In genomic region chr17:37047631-37048104, GRCh38 we compare ENCODE assay signal across 8 cellular contexts.
DNase-seq lines count a peak whose midpoint lies in the region; ATAC-seq and TF ChIP-seq lines count a peak whose summit lies in the region.

No MANE protein-coding gene starts in this region.

- no peak for ATAC-seq in GM18861 (IDR thresholded peaks at IDR 0.05; ENCODE audit: unreplicated experiment)

- peaks cover 6% of the 10 kb centered on the region for H3K4me1 Mint-ChIP-seq in chondrocyte (ENCODE audit: low read depth)

- no peaks in the 10 kb centered on the region for H3K9me3 Mint-ChIP-seq in chondrocyte (ENCODE audit: low read depth)

- H3K27me3 Mint-ChIP-seq in chondrocyte (ENCODE audit: low read depth): no peaks in the 10 kb centered on the region

- no peak overlapping the region for H3K4me3 ChIP-seq in HFF-Myc (replicated peaks; ENCODE audit: low read depth, low read length)

- peak; percentile 67 to 74 for DNase-seq in AML-193 (lab: John Stamatoyannopoulos, UW)
- DNase-seq in HFF-Myc (ENCODE audit: extremely low read depth, low read depth): peak; percentile 66
- peak; percentile 67 for DNase-seq in NCI-H524 treated with DMSO at 0.1 percent for 48 hours (lab: John Stamatoyannopoulos, UW)
- DNase-seq in activated CD4-positive, alpha-beta T cell treated with anti-CD3 and anti-CD28 coated beads for 48 hours: peak; percentile 90
- DNase-seq in chondrocyte (ENCODE audit: low spot score): no peak
- DNase-seq in left kidney (ENCODE audit: low read depth, low spot score): peak; percentile 94
- DNase-seq in stimulated activated CD4-positive, alpha-beta T cell treated with anti-CD3 and anti-CD28 coated beads, Interleukin-4, amount 100 ng/mL, for 24 hours: peak; percentile 82

- TF ChIP-seq CTCF in HFF-Myc (IDR thresholded peaks at IDR 0.05; ENCODE audit: low read depth, low read length, missing control alignments): peak; percentile 93
- peak; percentile 96 for TF ChIP-seq CTCF in chondrocyte (IDR thresholded peaks at IDR 0.05)

- no peak overlapping the region for H3K4me3 Mint-ChIP-seq in chondrocyte (ENCODE audit: unreplicated experiment)

- H3K36me3 Mint-ChIP-seq in chondrocyte (ENCODE audit: low read depth): peaks cover 5% of the 10 kb centered on the region

- H3K27ac Mint-ChIP-seq in chondrocyte (ENCODE audit: unreplicated experiment): no peak overlapping the region
